Comparison of ENCODE assay signal across 11 cellular contexts in genomic region chr21:35503646-35504045, GRCh38.
DNase-seq lines count a peak whose midpoint lies in the region; ATAC-seq and TF ChIP-seq lines count a peak whose summit lies in the region.
"Had no signal": no experiment of that assay in that cellular context is flagged by ENCODE, and none has a peak within 500 bp of the region (broad histone marks: within the 10 kb centered on the region; RNA-seq: fewer than 3 reads in every experiment).

No MANE protein-coding gene starts in this region.

- no peaks in the 10 kb centered on the region for H3K36me3 ChIP-seq in BLaER1 treated with 17β-estradiol and CSF1 and Interleukin-3, amounts not matched to agents 10 nM and 100 nM
- H3K36me3 ChIP-seq in HUES48 (ENCODE audit: control insufficient read depth, insufficient read depth, low read length): no peaks in the 10 kb centered on the region
- H3K36me3 ChIP-seq in mesendoderm (ENCODE audit: control insufficient read depth, insufficient read depth, low read length): no peaks in the 10 kb centered on the region
- H3K36me3 ChIP-seq in hepatocyte (replicated peaks; ENCODE audit: insufficient read depth, low read depth): no peaks in the 10 kb centered on the region
- H3K36me3 ChIP-seq: MG63 had no signal

- WGBS in mesendoderm (ENCODE audit: extremely low coverage, insufficient coverage, low lambda C conversion rate): no CpG with 5 or more reads among the region's 5 CpGs
- WGBS in hepatocyte (ENCODE audit: low lambda C conversion rate, missing lambda C conversion rate): 33% methylated on average over 5 of the region's 5 CpGs

- no peak overlapping the region for H3K18ac ChIP-seq in mesendoderm (ENCODE audit: low read length)

- peak overlapping the region; percentile 81 for H2BK5ac ChIP-seq in mesendoderm (ENCODE audit: low read length)

- peak overlapping the region; percentile 43 to 78 (median 68); a peak in 20 of 22 replicates for H3K27ac ChIP-seq in BLaER1 treated with 17β-estradiol and CSF1 and Interleukin-3, amounts not matched to agents 10 nM and 100 nM
- H3K27ac ChIP-seq in HUES48 (ENCODE audit: low read depth, low read length) (peak overlapping the region; percentile 40), mesendoderm (ENCODE audit: low read depth, low read length) (peak overlapping the region; percentile 67), hepatocyte (no peak overlapping the region)

- H3K4me3 ChIP-seq in BLaER1 treated with 17β-estradiol and CSF1 and Interleukin-3, amounts not matched to agents 10 nM and 100 nM: peak overlapping the region in 1 of 10 experiments; percentile 2; a peak in 1 of 20 replicates
- H3K4me3 ChIP-seq in HUES48 (ENCODE audit: low read depth, low read length): no peak overlapping the region
- H3K4me3 ChIP-seq in mesendoderm (ENCODE audit: low read length): no peak overlapping the region
- no peak overlapping the region for H3K4me3 ChIP-seq in hepatocyte
- H3K4me3 ChIP-seq: MG63 had no signal

- no peak overlapping the region for H2AFZ ChIP-seq in hepatocyte

- TF ChIP-seq CTCF in hepatocyte (IDR thresholded peaks at IDR 0.05; ENCODE audit: poor library complexity): no peak

- peak overlapping the region; percentile 36 for H4K5ac ChIP-seq in mesendoderm (ENCODE audit: low read length)

- H2BK120ac ChIP-seq in mesendoderm (ENCODE audit: low read depth, low read length): no peak overlapping the region

- no peak overlapping the region for H2BK15ac ChIP-seq in mesendoderm (replicated peaks; ENCODE audit: low read depth)

- H3K9me3 ChIP-seq in BLaER1 treated with 17β-estradiol and CSF1 and Interleukin-3, amounts not matched to agents 10 nM and 100 nM (replicated peaks in 1 of 11): peaks cover 0 to 21% (median 0%) of the 10 kb centered on the region in 11 experiments; a peak in 8 of 22 replicates
- H3K9me3 ChIP-seq in HUES48 (ENCODE audit: control insufficient read depth, insufficient read depth, low read length) (no peaks in the 10 kb centered on the region), hepatocyte (ENCODE audit: low read depth) (no peaks in the 10 kb centered on the region)
- H3K9me3 ChIP-seq: MG63 had no signal

- H3K27me3 Mint-ChIP-seq in activated naive CD8-positive, alpha-beta T cell treated with anti-CD3 and anti-CD28 coated beads for 36 hours: no peaks in the 10 kb centered on the region

- no peak overlapping the region for H3K23ac ChIP-seq in mesendoderm (ENCODE audit: low read length)

- H4K20me1 ChIP-seq in BLaER1 treated with 17β-estradiol and CSF1 and Interleukin-3, amounts not matched to agents 10 nM and 100 nM: no peaks in the 10 kb centered on the region
- H4K20me1 ChIP-seq in hepatocyte (ENCODE audit: insufficient read depth, poor library complexity, severe bottlenecking): no peaks in the 10 kb centered on the region

- ATAC-seq in HG02938 (IDR thresholded peaks at IDR 0.05; ENCODE audit: unreplicated experiment): no peak
- ATAC-seq: Panc1 had no signal

- no peak overlapping the region for H2AK5ac ChIP-seq in mesendoderm (ENCODE audit: low read length)

- H3K4me1 ChIP-seq in BLaER1 treated with 17β-estradiol and CSF1 and Interleukin-3, amounts not matched to agents 10 nM and 100 nM: peaks cover 43 to 68% (median 61%) of the 10 kb centered on the region in 10 experiments
- peaks cover 57% of the 10 kb centered on the region for H3K4me1 ChIP-seq in HUES48 (ENCODE audit: control insufficient read depth, insufficient read depth, low read length)
- H3K4me1 ChIP-seq in mesendoderm (ENCODE audit: control insufficient read depth, low read depth, low read length): peaks cover 18% of the 10 kb centered on the region
- peaks cover 9% of the 10 kb centered on the region for H3K4me1 ChIP-seq in hepatocyte (ENCODE audit: insufficient read depth)

- H3K4ac ChIP-seq in mesendoderm (ENCODE audit: low read depth, low read length): no peak overlapping the region

- no peaks in the 10 kb centered on the region for H3K27me3 ChIP-seq in BLaER1 treated with 17β-estradiol and CSF1 and Interleukin-3, amounts not matched to agents 10 nM and 100 nM
- H3K27me3 ChIP-seq in HUES48 (ENCODE audit: control insufficient read depth, insufficient read depth, low read length) (no peaks in the 10 kb centered on the region), mesendoderm (ENCODE audit: insufficient read depth, low read length, poor library complexity) (no peaks in the 10 kb centered on the region), hepatocyte (no peaks in the 10 kb centered on the region)
- H3K27me3 ChIP-seq: MG63 had no signal

- peaks cover 2% of the 10 kb centered on the region for H3K36me3 Mint-ChIP-seq in activated naive CD8-positive, alpha-beta T cell treated with anti-CD3 and anti-CD28 coated beads for 36 hours

- no peak overlapping the region for H4K8ac ChIP-seq in mesendoderm (ENCODE audit: low read depth, low read length)

- no peaks in the 10 kb centered on the region for H3K79me2 ChIP-seq in mesendoderm (ENCODE audit: control insufficient read depth, insufficient read depth, low read length)
- H3K79me2 ChIP-seq in hepatocyte: no peaks in the 10 kb centered on the region

- H3K27ac Mint-ChIP-seq in activated naive CD8-positive, alpha-beta T cell treated with anti-CD3 and anti-CD28 coated beads for 36 hours: peak overlapping the region; percentile 55

- H3K4me2 ChIP-seq in BLaER1 treated with 17β-estradiol and CSF1 and Interleukin-3, amounts not matched to agents 10 nM and 100 nM: peak overlapping the region; percentile 55 to 89 (median 75)
- no peak overlapping the region for H3K4me2 ChIP-seq in mesendoderm (ENCODE audit: low read length)
- no peak overlapping the region for H3K4me2 ChIP-seq in hepatocyte

- H3K79me1 ChIP-seq in mesendoderm (ENCODE audit: low read length): no peaks in the 10 kb centered on the region

- H3K9ac ChIP-seq in BLaER1 treated with 17β-estradiol and CSF1 and Interleukin-3, amounts not matched to agents 10 nM and 100 nM: peak overlapping the region; percentile 22 to 72 (median 57); a peak in 21 of 22 replicates
- H3K9ac ChIP-seq in HUES48 (ENCODE audit: low read depth, low read length) (no peak overlapping the region), mesendoderm (ENCODE audit: low read length) (peak overlapping the region; percentile 31)

- H3K4me3 Mint-ChIP-seq in activated naive CD8-positive, alpha-beta T cell treated with anti-CD3 and anti-CD28 coated beads for 36 hours: peak overlapping the region; percentile 35

- no peaks in the 10 kb centered on the region for H3K9me2 ChIP-seq in hepatocyte (replicated peaks; ENCODE audit: insufficient read depth)

- peak overlapping the region; percentile 73 for H3K56ac ChIP-seq in mesendoderm (ENCODE audit: low read length)

- H3K4me1 Mint-ChIP-seq in activated naive CD8-positive, alpha-beta T cell treated with anti-CD3 and anti-CD28 coated beads for 36 hours: peaks cover 28% of the 10 kb centered on the region

- no peak for DNase-seq in activated naive CD8-positive, alpha-beta T cell treated with anti-CD3 and anti-CD28 coated beads for 36 hours
- peak; percentile 91 for DNase-seq in mesendoderm
- DNase-seq in HCEC 1CT: no peak
- DNase-seq in hepatocyte (ENCODE audit: low spot score): no peak
- no peak for DNase-seq in DMS153 treated with DMSO at 0.1 percent for 48 hours (lab: John Stamatoyannopoulos, UW; ENCODE audit: unreplicated experiment)
- DNase-seq: MG63, small intestine had no signal

- peaks cover 3% of the 10 kb centered on the region for H3K9me3 Mint-ChIP-seq in activated naive CD8-positive, alpha-beta T cell treated with anti-CD3 and anti-CD28 coated beads for 36 hours

Comparison
In these comparisons a context has a peak if more than half of its experiments do, and no peak if none do; other contexts are left out.
1. H3K4me2 ChIP-seq: peak in BLaER1 treated with 17β-estradiol and CSF1 and Interleukin-3, amounts not matched to agents 10 nM and 100 nM (11 of 11); none in mesendoderm (single experiment) and hepatocyte (single experiment).